8 cellular contexts compared by ENCODE assay signal in the genomic region with DNA sequence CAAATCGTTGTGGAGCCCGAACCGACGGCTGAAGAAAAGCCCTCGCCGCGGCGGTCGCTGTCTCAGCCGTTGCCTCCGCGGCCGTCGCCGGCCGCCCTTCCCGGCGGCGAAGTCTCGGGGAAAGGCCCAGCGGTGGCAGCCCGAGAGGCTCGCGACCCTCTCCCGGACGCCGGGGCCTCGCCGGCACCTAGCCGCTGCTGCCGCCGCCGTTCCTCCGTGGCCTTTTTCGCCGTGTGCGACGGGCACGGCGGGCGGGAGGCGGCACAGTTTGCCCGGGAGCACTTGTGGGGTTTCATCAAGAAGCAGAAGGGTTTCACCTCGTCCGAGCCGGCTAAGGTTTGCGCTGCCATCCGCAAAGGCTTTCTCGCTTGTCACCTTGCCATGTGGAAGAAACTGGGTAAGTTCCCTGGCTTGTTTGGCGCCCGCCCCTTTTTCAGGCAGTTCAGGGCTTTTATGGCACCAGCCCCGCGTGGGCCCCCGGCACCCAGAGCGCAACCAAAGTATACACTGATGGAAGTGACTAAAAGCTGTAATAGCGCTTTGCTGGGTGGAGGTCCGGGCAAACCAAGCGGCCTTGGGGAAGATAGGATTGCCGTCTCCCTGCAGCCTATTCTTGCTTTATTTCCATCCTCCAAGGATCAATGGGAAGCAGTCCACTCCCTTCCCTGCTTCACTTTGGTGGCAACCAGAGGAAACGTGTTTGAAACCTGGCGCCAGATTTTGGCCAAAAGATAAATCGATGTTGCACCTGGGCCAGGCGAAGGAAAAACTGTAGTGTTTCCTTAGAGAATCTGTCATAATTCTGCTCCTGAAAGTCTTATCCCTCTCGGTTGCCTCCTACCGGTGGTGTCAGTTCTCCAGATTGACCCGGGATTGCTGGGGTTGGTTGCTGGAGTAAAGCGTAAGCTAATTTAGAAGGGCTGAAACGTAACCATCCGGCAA. TPM values are rescaled to one million over a fixed set of nuclear protein-coding genes. Genes with fewer than 3 reads are reported as not detected.
A peak's percentile ranks its signal among the peaks of the same experiment; 100 is the strongest.
DNase-seq lines count a peak whose midpoint lies in the region; ATAC-seq and FAIRE-seq lines count a peak whose summit lies in the region.

No MANE protein-coding gene starts in this region.

- FAIRE-seq in GM19239 (lab: Jason Lieb, UNC) = peak; percentile 26

- peak; percentile 20 for ATAC-seq in HG03460 (IDR thresholded peaks at IDR 0.05; ENCODE audit: unreplicated experiment)
- peak; percentile 17 for ATAC-seq in activated CD8-positive, alpha-beta T cell treated with anti-CD3 and anti-CD28 coated beads, Interleukin-2, amount 10 ng/mL, durations not matched to agents 7 days and 5 days

- H3K4me1 Mint-ChIP-seq in activated CD8-positive, alpha-beta T cell treated with anti-CD3 and anti-CD28 coated beads, Interleukin-2, amount 10 ng/mL, durations not matched to agents 7 days and 5 days (ENCODE audit: low read depth) = peaks cover 39% of the 10 kb centered on the region

- peak overlapping the region; percentile 92 for H3K4me3 Mint-ChIP-seq in activated CD8-positive, alpha-beta T cell treated with anti-CD3 and anti-CD28 coated beads, Interleukin-2, amount 10 ng/mL, durations not matched to agents 7 days and 5 days

- no peaks in the 10 kb centered on the region for H3K9me3 Mint-ChIP-seq in activated CD8-positive, alpha-beta T cell treated with anti-CD3 and anti-CD28 coated beads, Interleukin-2, amount 10 ng/mL, durations not matched to agents 7 days and 5 days (ENCODE audit: insufficient read depth)

- CTCF ChIA-PET in activated CD8-positive, alpha-beta T cell treated with anti-CD3 and anti-CD28 coated beads, Interleukin-2, amount 10 ng/mL, durations not matched to agents 7 days and 5 days (lab: Charles Lee) = interaction anchor here (1.0 to 2.7 kb wide), 7 partner anchors 9 to 40 kb away, joined by 3 to 21 read pairs (median 5); no protein-coding TSS in a partner anchor

- H3K27me3 Mint-ChIP-seq in activated CD8-positive, alpha-beta T cell treated with anti-CD3 and anti-CD28 coated beads, Interleukin-2, amount 10 ng/mL, durations not matched to agents 7 days and 5 days (ENCODE audit: low read depth) = peaks cover 2% of the 10 kb centered on the region

- peaks cover 16% of the 10 kb centered on the region for H3K36me3 Mint-ChIP-seq in activated CD8-positive, alpha-beta T cell treated with anti-CD3 and anti-CD28 coated beads, Interleukin-2, amount 10 ng/mL, durations not matched to agents 7 days and 5 days (ENCODE audit: low read depth)

- POLR2A ChIA-PET in activated CD8-positive, alpha-beta T cell treated with anti-CD3 and anti-CD28 coated beads, Interleukin-2, amount 10 ng/mL, durations not matched to agents 7 days and 5 days (lab: Charles Lee) = interaction anchor here (0.6 to 2.1 kb wide), 12 partner anchors 10 to 209 kb away, joined by 3 to 13 read pairs (median 4); partner anchors contain the start of gene USP32

- peak overlapping the region; percentile 96 for H3K27ac Mint-ChIP-seq in activated CD8-positive, alpha-beta T cell treated with anti-CD3 and anti-CD28 coated beads, Interleukin-2, amount 10 ng/mL, durations not matched to agents 7 days and 5 days

- DNase-seq in Ammon's horn (ENCODE audit: low spot score) = peak; percentile 85
- no peak for DNase-seq in GM19239 (ENCODE audit: insufficient read length, low spot score)
- DNase-seq in NCI-H748 treated with DMSO at 0.1 percent for 48 hours (lab: John Stamatoyannopoulos, UW) = peak; percentile 34
- DNase-seq in activated CD8-positive, alpha-beta T cell treated with anti-CD3 and anti-CD28 coated beads, Interleukin-2, amount 10 ng/mL, durations not matched to agents 7 days and 5 days = peak; percentile 74
- peak; percentile 58 for DNase-seq in effector CD8-positive, alpha-beta T cell (lab: John Stamatoyannopoulos, UW)
- DNase-seq in medulla oblongata (ENCODE audit: extremely low spot score) = peak; percentile 93
- peak; percentile 25 for DNase-seq in stimulated activated CD8-positive, alpha-beta memory T cell treated with anti-CD3 and anti-CD28 coated beads, Interleukin-12 subunit alpha, Interleukin-12 subunit beta, amount 100 ng/mL, for 1 hour (ENCODE audit: low read depth)

RNA-seq across cellular contexts. Expression of gene PPM1D, which starts 0.8 kb away (rescaled TPM):
- 10 to 100 TPM; 20.4 to 21.2 TPM for total RNA-seq in activated CD8-positive, alpha-beta T cell treated with anti-CD3 and anti-CD28 coated beads, Interleukin-2, amount 10 ng/mL, durations not matched to agents 7 days and 5 days
